ENCODE assay signal across 29 cellular contexts in genomic region chr10:1556496-1556895, GRCh38.
"Had no signal": no experiment of that assay in that cellular context is flagged by ENCODE, and none has a peak within 500 bp of the region (broad histone marks: within the 10 kb centered on the region; RNA-seq: fewer than 3 reads in every experiment).

No MANE protein-coding gene starts in this region.

- H3K4me1 ChIP-seq: left lung, lower lobe of right lung, neural progenitor cell, prostate gland, testis, thyroid gland, transverse colon, upper lobe of left lung had no signal

- H3K27me3 ChIP-seq: neural progenitor cell, ovary, testis, thyroid gland, transverse colon, upper lobe of left lung had no signal

- H3K9me3 Mint-ChIP-seq: immature natural killer cell; mesothelial cell of epicardium; naive B cell; natural killer cell; nephron progenitor cell; neural progenitor cell; stimulated activated naive B cell treated with anti-CD40 and anti-IgM and Interleukin-4, amounts not matched to agents 10 μg/mL and 1 μg/mL and 100 μg/mL, for 72 hours had no signal

- H3K36me3 ChIP-seq: left lung, lower lobe of right lung, neural progenitor cell, ovary, prostate gland, stomach, thyroid gland, transverse colon, upper lobe of left lung had no signal

- H3K36me3 Mint-ChIP-seq: immature natural killer cell; mesothelial cell of epicardium; natural killer cell; neural progenitor cell; stimulated activated naive B cell treated with anti-CD40 and anti-IgM and Interleukin-4, amounts not matched to agents 10 μg/mL and 1 μg/mL and 100 μg/mL, for 72 hours had no signal

- ATAC-seq: left colon; left lung; lower lobe of right lung; natural killer cell; right cardiac atrium; sciatic nerve; stimulated activated naive B cell treated with anti-CD40 and anti-IgM and Interleukin-4, amounts not matched to agents 10 μg/mL and 1 μg/mL and 100 μg/mL, for 72 hours; stimulated activated naive CD8-positive, alpha-beta T cell treated with anti-CD3 and anti-CD28 coated beads, Interleukin-15, Interleukin-2, amounts not matched to agents 100 U/mL and 50 U/mL, for 24 hours had no signal

- H3K4me2 ChIP-seq: neural progenitor cell had no signal

- DNase-seq: hypothalamus; immature natural killer cell; left colon; lower lobe of right lung; mammary epithelial cell; mesenchymal stem cell; naive B cell; natural killer cell; nephron progenitor cell; ovary; retina; right cardiac atrium; small intestine; stimulated activated CD4-positive, alpha-beta T cell treated with anti-CD3 and anti-CD28 coated beads, Interleukin-12 subunit alpha, Interleukin-12 subunit beta, amount 100 ng/mL, for 4 hours; stimulated activated CD4-positive, alpha-beta T cell treated with anti-CD3 and anti-CD28 coated beads, Interleukin-15, amount 100 ng/mL, for 24 hours; stimulated activated CD4-positive, alpha-beta T cell treated with anti-CD3 and anti-CD28 coated beads, Interleukin-2, amount 100 ng/mL, for 24 hours; stimulated activated CD4-positive, alpha-beta T cell treated with anti-CD3 and anti-CD28 coated beads, Interleukin-4, amount 100 ng/mL, for 1 hour; stimulated activated naive B cell treated with anti-CD40 and anti-IgM and Interleukin-4, amounts not matched to agents 10 μg/mL and 1 μg/mL and 100 μg/mL, for 72 hours; stimulated activated naive CD8-positive, alpha-beta T cell treated with anti-CD3 and anti-CD28 coated beads, Interleukin-15, Interleukin-2, amounts not matched to agents 100 U/mL and 50 U/mL, for 24 hours; stomach; testis; thyroid gland; transverse colon; upper lobe of left lung had no signal

- H3K9ac ChIP-seq: neural progenitor cell had no signal

- H2AFZ ChIP-seq: neural progenitor cell had no signal

- H3K4me3 Mint-ChIP-seq: immature natural killer cell; mesothelial cell of epicardium; naive B cell; natural killer cell; nephron progenitor cell; neural progenitor cell; stimulated activated naive B cell treated with anti-CD40 and anti-IgM and Interleukin-4, amounts not matched to agents 10 μg/mL and 1 μg/mL and 100 μg/mL, for 72 hours had no signal

- H3K27ac ChIP-seq: left lung, lower lobe of right lung, neural progenitor cell, ovary, prostate gland, stomach, testis, thyroid gland, transverse colon, upper lobe of left lung had no signal

- H3K9me3 ChIP-seq: left lung, lower lobe of right lung, ovary, prostate gland, stomach, testis, thyroid gland, transverse colon, upper lobe of left lung had no signal

- H3K27ac Mint-ChIP-seq: mesothelial cell of epicardium; natural killer cell; nephron progenitor cell; neural progenitor cell; stimulated activated naive B cell treated with anti-CD40 and anti-IgM and Interleukin-4, amounts not matched to agents 10 μg/mL and 1 μg/mL and 100 μg/mL, for 72 hours had no signal

- H3K4me3 ChIP-seq: left lung, lower lobe of right lung, neural progenitor cell, ovary, prostate gland, stomach, testis, thyroid gland, transverse colon, upper lobe of left lung had no signal

- H3K4me1 Mint-ChIP-seq: immature natural killer cell, natural killer cell had no signal
